ENCODE assay signal across 1 cellular context in genomic region chr17:2029911-2030778, GRCh38.
TF ChIP-seq lines count a peak whose summit lies in the region.

TSS of gene DPH1 (plus strand) at chr17:2030153. CDS start at chr17:2030170, 17 bp downstream.

TF ChIP-seq in HepG2, 621 proteins besides CTCF, POLR2A, EP300 and RAD21 (continued from another document and continues in another):
- TF ChIP-seq, protein P1, sequence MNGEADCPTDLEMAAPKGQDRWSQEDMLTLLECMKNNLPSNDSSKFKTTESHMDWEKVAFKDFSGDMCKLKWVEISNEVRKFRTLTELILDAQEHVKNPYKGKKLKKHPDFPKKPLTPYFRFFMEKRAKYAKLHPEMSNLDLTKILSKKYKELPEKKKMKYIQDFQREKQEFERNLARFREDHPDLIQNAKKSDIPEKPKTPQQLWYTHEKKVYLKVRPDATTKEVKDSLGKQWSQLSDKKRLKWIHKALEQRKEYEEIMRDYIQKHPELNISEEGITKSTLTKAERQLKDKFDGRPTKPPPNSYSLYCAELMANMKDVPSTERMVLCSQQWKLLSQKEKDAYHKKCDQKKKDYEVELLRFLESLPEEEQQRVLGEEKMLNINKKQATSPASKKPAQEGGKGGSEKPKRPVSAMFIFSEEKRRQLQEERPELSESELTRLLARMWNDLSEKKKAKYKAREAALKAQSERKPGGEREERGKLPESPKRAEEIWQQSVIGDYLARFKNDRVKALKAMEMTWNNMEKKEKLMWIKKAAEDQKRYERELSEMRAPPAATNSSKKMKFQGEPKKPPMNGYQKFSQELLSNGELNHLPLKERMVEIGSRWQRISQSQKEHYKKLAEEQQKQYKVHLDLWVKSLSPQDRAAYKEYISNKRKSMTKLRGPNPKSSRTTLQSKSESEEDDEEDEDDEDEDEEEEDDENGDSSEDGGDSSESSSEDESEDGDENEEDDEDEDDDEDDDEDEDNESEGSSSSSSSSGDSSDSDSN (CRISPR knock-in tag; IDR thresholded peaks at IDR 0.05), result peak; percentile 63; the same call in 1 of the 2 replicates
- TF ChIP-seq ZNF446 (CRISPR knock-in tag; IDR thresholded peaks at IDR 0.05), result no peak
- TF ChIP-seq ATF7 (IDR thresholded peaks at IDR 0.05), result no peak
- peak; percentile 14; the same call in 1 of the 2 replicates for TF ChIP-seq ATF7 (CRISPR knock-in tag; IDR thresholded peaks at IDR 0.05)
- TF ChIP-seq NFYC (CRISPR knock-in tag; IDR thresholded peaks at IDR 0.05), result 0 out of 2 replicates have a peak, but pooled peaks have one; percentile 11
- TF ChIP-seq SCMH1 (CRISPR knock-in tag; IDR thresholded peaks at IDR 0.05; ENCODE audit: borderline replicate concordance), result no peak
- TF ChIP-seq ISX (CRISPR knock-in tag; conservative IDR thresholded peaks at IDR 0.05), result no peak
- TF ChIP-seq NCOA5 (CRISPR knock-in tag; IDR thresholded peaks at IDR 0.05), result no peak
- TF ChIP-seq TAF15 (IDR thresholded peaks at IDR 0.05; ENCODE audit: low read depth, low read length, poor library complexity, severe bottlenecking), result no peak
- no peak for TF ChIP-seq ZNF543 (CRISPR knock-in tag; IDR thresholded peaks at IDR 0.05)
- peak; percentile 73 for TF ChIP-seq TBX2 (CRISPR knock-in tag; IDR thresholded peaks at IDR 0.05; ENCODE audit: borderline replicate concordance)
- no peak for TF ChIP-seq SETDB1 (CRISPR knock-in tag; IDR thresholded peaks at IDR 0.05; ENCODE audit: borderline replicate concordance)
- TF ChIP-seq CBX2 (IDR thresholded peaks at IDR 0.05; ENCODE audit: low read depth, low read length), result no peak
- no peak for TF ChIP-seq CBX2 (CRISPR knock-in tag; IDR thresholded peaks at IDR 0.05; ENCODE audit: low read depth)
- no peak for TF ChIP-seq STAG1 (CRISPR knock-in tag; IDR thresholded peaks at IDR 0.05)
- TF ChIP-seq TRAFD1 (CRISPR knock-in tag; IDR thresholded peaks at IDR 0.05; ENCODE audit: borderline replicate concordance), result no peak
- TF ChIP-seq ZNF577 (CRISPR knock-in tag; IDR thresholded peaks at IDR 0.05; ENCODE audit: borderline replicate concordance, low read depth), result no peak
- TF ChIP-seq ZSCAN22 (CRISPR knock-in tag; IDR thresholded peaks at IDR 0.05), result no peak
- 0 out of 2 replicates have a peak, but pooled peaks have one; percentile 44 for TF ChIP-seq HOXD1 (CRISPR knock-in tag; IDR thresholded peaks at IDR 0.05)
- no peak for TF ChIP-seq ZNF484 (CRISPR knock-in tag; IDR thresholded peaks at IDR 0.05; ENCODE audit: borderline replicate concordance, low read depth)
- TF ChIP-seq ZSCAN25 (CRISPR knock-in tag; IDR thresholded peaks at IDR 0.05), result peak; percentile 50; the same call in 1 of the 2 replicates
- TF ChIP-seq ZFP36L2 (CRISPR knock-in tag; IDR thresholded peaks at IDR 0.05), result peak; percentile 67; the same call in 1 of the 2 replicates
- TF ChIP-seq, protein P2, sequence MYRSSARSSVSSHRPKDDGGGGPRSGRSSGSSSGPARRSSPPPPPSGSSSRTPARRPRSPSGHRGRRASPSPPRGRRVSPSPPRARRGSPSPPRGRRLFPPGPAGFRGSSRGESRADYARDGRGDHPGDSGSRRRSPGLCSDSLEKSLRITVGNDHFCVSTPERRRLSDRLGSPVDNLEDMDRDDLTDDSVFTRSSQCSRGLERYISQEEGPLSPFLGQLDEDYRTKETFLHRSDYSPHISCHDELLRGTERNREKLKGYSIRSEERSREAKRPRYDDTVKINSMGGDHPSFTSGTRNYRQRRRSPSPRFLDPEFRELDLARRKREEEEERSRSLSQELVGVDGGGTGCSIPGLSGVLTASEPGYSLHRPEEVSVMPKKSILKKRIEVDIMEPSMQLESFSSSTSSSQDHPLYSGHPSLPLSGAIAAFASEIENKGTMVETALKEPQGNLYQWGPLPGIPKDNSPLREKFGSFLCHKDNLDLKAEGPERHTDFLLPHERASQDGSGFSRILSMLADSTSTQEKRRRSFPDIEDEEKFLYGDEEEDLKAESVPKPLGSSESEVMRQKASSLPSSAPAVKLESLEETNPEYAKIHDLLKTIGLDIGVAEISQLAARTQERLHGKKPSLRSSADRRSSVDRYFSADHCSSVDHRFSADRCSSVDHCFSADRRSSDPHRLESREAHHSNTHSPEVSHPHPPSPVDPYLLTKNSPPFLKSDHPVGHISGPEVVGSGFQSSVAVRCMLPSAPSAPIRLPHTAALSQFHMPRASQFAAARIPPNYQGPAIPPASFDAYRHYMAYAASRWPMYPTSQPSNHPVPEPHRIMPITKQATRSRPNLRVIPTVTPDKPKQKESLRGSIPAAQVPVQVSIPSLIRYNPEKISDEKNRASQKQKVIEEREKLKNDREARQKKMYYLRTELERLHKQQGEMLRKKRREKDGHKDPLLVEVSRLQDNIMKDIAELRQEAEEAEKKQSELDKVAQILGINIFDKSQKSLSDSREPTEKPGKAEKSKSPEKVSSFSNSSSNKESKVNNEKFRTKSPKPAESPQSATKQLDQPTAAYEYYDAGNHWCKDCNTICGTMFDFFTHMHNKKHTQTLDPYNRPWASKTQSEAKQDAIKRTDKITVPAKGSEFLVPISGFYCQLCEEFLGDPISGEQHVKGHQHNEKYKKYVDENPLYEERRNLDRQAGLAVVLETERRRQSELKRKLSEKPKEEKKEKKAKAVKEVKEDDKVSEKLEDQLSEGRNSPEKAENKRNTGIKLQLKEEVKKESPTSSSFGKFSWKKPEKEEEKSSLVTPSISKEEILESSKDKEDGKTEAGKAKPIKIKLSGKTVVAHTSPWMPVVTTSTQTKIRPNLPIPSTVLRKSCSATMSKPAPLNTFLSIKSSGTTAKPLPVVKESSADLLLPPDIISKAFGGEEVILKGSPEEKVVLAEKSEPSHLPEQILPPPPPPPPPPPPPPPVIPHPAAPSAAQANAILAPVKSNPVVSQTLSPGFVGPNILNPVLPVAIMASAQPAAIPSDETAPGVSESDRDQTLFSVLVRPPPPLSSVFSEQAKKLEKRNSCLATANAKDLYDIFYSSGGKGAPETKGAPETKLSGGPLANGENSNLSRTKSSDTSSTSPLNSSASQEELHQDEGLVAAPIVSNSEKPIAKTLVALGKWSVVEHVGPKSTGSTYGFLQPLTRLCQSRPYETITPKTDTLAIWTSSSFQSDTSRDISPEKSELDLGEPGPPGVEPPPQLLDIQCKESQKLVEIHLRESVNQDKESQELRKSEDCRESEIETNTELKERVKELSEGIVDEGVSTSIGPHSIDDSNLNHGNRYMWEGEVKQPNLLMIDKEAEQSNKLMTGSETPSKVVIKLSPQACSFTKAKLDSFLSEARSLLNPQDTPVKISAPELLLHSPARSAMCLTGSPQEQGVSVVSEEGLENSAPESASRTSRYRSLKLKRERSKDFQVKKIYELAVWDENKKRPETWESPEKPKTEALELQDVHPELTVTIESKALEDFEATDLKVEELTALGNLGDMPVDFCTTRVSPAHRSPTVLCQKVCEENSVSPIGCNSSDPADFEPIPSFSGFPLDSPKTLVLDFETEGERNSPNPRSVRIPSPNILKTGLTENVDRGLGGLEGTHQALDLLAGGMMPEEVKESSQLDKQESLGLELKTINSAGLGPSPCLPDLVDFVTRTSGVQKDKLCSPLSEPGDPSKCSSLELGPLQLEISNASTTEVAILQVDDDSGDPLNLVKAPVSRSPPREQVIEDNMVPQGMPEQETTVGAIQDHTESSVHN (CRISPR knock-in tag; IDR thresholded peaks at IDR 0.05), result no peak
- TF ChIP-seq XRCC5 (optimal IDR thresholded peaks at IDR 0.05; ENCODE audit: low read length), result peak; percentile 98
- no peak for TF ChIP-seq SATB2 (CRISPR knock-in tag; IDR thresholded peaks at IDR 0.05)
- TF ChIP-seq RARA (CRISPR knock-in tag; IDR thresholded peaks at IDR 0.05), result peak; percentile 31; the same call in 1 of the 2 replicates
- no peak; the same call in 1 of the 2 replicates for TF ChIP-seq SMC3 (IDR thresholded peaks at IDR 0.05; ENCODE audit: low read length)
- TF ChIP-seq GLMP (CRISPR knock-in tag; IDR thresholded peaks at IDR 0.05; ENCODE audit: borderline replicate concordance), result no peak
- TF ChIP-seq ETV5 (CRISPR knock-in tag; IDR thresholded peaks at IDR 0.05; ENCODE audit: borderline replicate concordance), result peak; percentile 76
- no peak; the same call in 1 of the 2 replicates for TF ChIP-seq ZFP90 (CRISPR knock-in tag; IDR thresholded peaks at IDR 0.05; ENCODE audit: borderline replicate concordance)
- TF ChIP-seq HNF4G (IDR thresholded peaks at IDR 0.05; ENCODE audit: borderline replicate concordance, low read depth, low read length), result no peak
- no peak for TF ChIP-seq HNF4G (CRISPR knock-in tag; IDR thresholded peaks at IDR 0.05; ENCODE audit: borderline replicate concordance, low read depth)
- peak; percentile 59; the same call in 1 of the 2 replicates for TF ChIP-seq TOPORS (CRISPR knock-in tag; IDR thresholded peaks at IDR 0.05)
- TF ChIP-seq EHMT2 (IDR thresholded peaks at IDR 0.05; ENCODE audit: borderline replicate concordance, low read depth, low read length), result no peak
- TF ChIP-seq, protein P3, sequence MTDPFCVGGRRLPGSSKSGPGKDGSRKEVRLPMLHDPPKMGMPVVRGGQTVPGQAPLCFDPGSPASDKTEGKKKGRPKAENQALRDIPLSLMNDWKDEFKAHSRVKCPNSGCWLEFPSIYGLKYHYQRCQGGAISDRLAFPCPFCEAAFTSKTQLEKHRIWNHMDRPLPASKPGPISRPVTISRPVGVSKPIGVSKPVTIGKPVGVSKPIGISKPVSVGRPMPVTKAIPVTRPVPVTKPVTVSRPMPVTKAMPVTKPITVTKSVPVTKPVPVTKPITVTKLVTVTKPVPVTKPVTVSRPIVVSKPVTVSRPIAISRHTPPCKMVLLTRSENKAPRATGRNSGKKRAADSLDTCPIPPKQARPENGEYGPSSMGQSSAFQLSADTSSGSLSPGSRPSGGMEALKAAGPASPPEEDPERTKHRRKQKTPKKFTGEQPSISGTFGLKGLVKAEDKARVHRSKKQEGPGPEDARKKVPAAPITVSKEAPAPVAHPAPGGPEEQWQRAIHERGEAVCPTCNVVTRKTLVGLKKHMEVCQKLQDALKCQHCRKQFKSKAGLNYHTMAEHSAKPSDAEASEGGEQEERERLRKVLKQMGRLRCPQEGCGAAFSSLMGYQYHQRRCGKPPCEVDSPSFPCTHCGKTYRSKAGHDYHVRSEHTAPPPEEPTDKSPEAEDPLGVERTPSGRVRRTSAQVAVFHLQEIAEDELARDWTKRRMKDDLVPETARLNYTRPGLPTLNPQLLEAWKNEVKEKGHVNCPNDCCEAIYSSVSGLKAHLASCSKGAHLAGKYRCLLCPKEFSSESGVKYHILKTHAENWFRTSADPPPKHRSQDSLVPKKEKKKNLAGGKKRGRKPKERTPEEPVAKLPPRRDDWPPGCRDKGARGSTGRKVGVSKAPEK (CRISPR knock-in tag; IDR thresholded peaks at IDR 0.05; ENCODE audit: borderline replicate concordance), result no peak
- TF ChIP-seq AKAP8 (CRISPR knock-in tag; IDR thresholded peaks at IDR 0.05), result no peak
- TF ChIP-seq ZNF33A (CRISPR knock-in tag; IDR thresholded peaks at IDR 0.05; ENCODE audit: borderline replicate concordance), result no peak
- no peak for TF ChIP-seq TBX3 (IDR thresholded peaks at IDR 0.05; ENCODE audit: borderline replicate concordance)
- no peak for TF ChIP-seq ZFP62 (CRISPR knock-in tag; IDR thresholded peaks at IDR 0.05)
- TF ChIP-seq ZNF841 (CRISPR knock-in tag; IDR thresholded peaks at IDR 0.05; ENCODE audit: borderline replicate concordance), result no peak
- TF ChIP-seq GATAD2A (CRISPR knock-in tag; IDR thresholded peaks at IDR 0.05), result peak; percentile 58; the same call in 1 of the 2 replicates
- no peak for TF ChIP-seq JDP2 (CRISPR knock-in tag; IDR thresholded peaks at IDR 0.05; ENCODE audit: borderline replicate concordance)
- TF ChIP-seq ZNF317 (CRISPR knock-in tag; IDR thresholded peaks at IDR 0.05), result peak; percentile 56; the same call in 1 of the 2 replicates
- no peak for TF ChIP-seq HMGA1 (CRISPR knock-in tag; conservative IDR thresholded peaks at IDR 0.05)
- no peak for TF ChIP-seq ZNF12 (CRISPR knock-in tag; IDR thresholded peaks at IDR 0.05)
- 0 out of 2 replicates have a peak, but pooled peaks have one; percentile 42 for TF ChIP-seq CERS6 (CRISPR knock-in tag; IDR thresholded peaks at IDR 0.05)
- TF ChIP-seq ZNF563 (CRISPR knock-in tag; IDR thresholded peaks at IDR 0.05), result peak; percentile 44; the same call in 1 of the 2 replicates
- peak; percentile 97 for TF ChIP-seq KDM2A (CRISPR knock-in tag; IDR thresholded peaks at IDR 0.05; ENCODE audit: borderline replicate concordance, low read depth)
- TF ChIP-seq ZNF768 (CRISPR knock-in tag; IDR thresholded peaks at IDR 0.05), result no peak; the same call in 1 of the 2 replicates
- TF ChIP-seq MIXL1 (CRISPR knock-in tag; IDR thresholded peaks at IDR 0.05), result no peak
- TF ChIP-seq TFDP1 (CRISPR knock-in tag; IDR thresholded peaks at IDR 0.05; ENCODE audit: borderline replicate concordance), result peak; percentile 66; the same call in 1 of the 2 replicates
- TF ChIP-seq TP53 (CRISPR knock-in tag; conservative IDR thresholded peaks at IDR 0.05), result no peak
- no peak for TF ChIP-seq NPAS2 (CRISPR knock-in tag; IDR thresholded peaks at IDR 0.05; ENCODE audit: borderline replicate concordance)
